Comparison of ENCODE assay signal across 21 cellular contexts in genomic region chr3:17515445-17516227, GRCh38.
"Had no signal": no experiment of that assay in that cellular context is flagged by ENCODE, and none has a peak within 500 bp of the region (broad histone marks: within the 10 kb centered on the region; RNA-seq: fewer than 3 reads in every experiment).

No MANE protein-coding gene starts in this region.

- H3K36me3 Mint-ChIP-seq: activated naive CD4-positive, alpha-beta T cell treated with anti-CD3 and anti-CD28 coated beads, Interleukin-2, amount 10 ng/mL, durations not matched to agents 7 days and 5 days had no signal

- H3K27me3 Mint-ChIP-seq: activated naive CD4-positive, alpha-beta T cell treated with anti-CD3 and anti-CD28 coated beads, Interleukin-2, amount 10 ng/mL, durations not matched to agents 7 days and 5 days; activated naive CD8-positive, alpha-beta T cell treated with anti-CD3 and anti-CD28 coated beads, Interleukin-2, amount 50 U/mL, for 24 hours; dendritic cell treated with granulocyte-macrophage colony-stimulating factor and Interleukin-4, amounts not matched to agents 40 ng/mL and 50 ng/mL, for 4 days; stimulated activated memory B cell treated with anti-CD40 and anti-IgM and Interleukin-4, amounts not matched to agents 10 μg/mL and 1 μg/mL and 100 μg/mL, for 72 hours had no signal

- FAIRE-seq: endothelial cell of umbilical vein had no signal

- H3K4me1 Mint-ChIP-seq: activated naive CD4-positive, alpha-beta T cell treated with anti-CD3 and anti-CD28 coated beads, Interleukin-2, amount 10 ng/mL, durations not matched to agents 7 days and 5 days; nephron had no signal

- H3K9me3 ChIP-seq: esophagus muscularis mucosa, left lung, spleen had no signal

- H3K27ac Mint-ChIP-seq: activated naive CD4-positive, alpha-beta T cell treated with anti-CD3 and anti-CD28 coated beads, Interleukin-2, amount 10 ng/mL, durations not matched to agents 7 days and 5 days; activated naive CD8-positive, alpha-beta T cell treated with anti-CD3 and anti-CD28 coated beads, Interleukin-2, amount 50 U/mL, for 24 hours; dendritic cell treated with granulocyte-macrophage colony-stimulating factor and Interleukin-4, amounts not matched to agents 40 ng/mL and 50 ng/mL, for 4 days; nephron; stimulated activated memory B cell treated with anti-CD40 and anti-IgM and Interleukin-4, amounts not matched to agents 10 μg/mL and 1 μg/mL and 100 μg/mL, for 72 hours had no signal

- H3K9me3 Mint-ChIP-seq: activated naive CD4-positive, alpha-beta T cell treated with anti-CD3 and anti-CD28 coated beads, Interleukin-2, amount 10 ng/mL, durations not matched to agents 7 days and 5 days; activated naive CD8-positive, alpha-beta T cell treated with anti-CD3 and anti-CD28 coated beads, Interleukin-2, amount 50 U/mL, for 24 hours; dendritic cell treated with granulocyte-macrophage colony-stimulating factor and Interleukin-4, amounts not matched to agents 40 ng/mL and 50 ng/mL, for 4 days; nephron; stimulated activated memory B cell treated with anti-CD40 and anti-IgM and Interleukin-4, amounts not matched to agents 10 μg/mL and 1 μg/mL and 100 μg/mL, for 72 hours had no signal

- DNase-seq: activated CD8-positive, alpha-beta memory T cell treated with anti-CD3 and anti-CD28 coated beads for 24 hours; activated CD8-positive, alpha-beta memory T cell treated with anti-CD3 and anti-CD28 coated beads, Interleukin-2, amount 50 U/mL, for 48 hours; activated effector memory CD4-positive, alpha-beta T cell treated with Interleukin-2 at 50 U/mL for 16 hours; activated naive CD4-positive, alpha-beta T cell treated with anti-CD3 and anti-CD28 coated beads, Interleukin-2, amount 10 ng/mL, durations not matched to agents 7 days and 5 days; activated naive CD8-positive, alpha-beta T cell treated with anti-CD3 and anti-CD28 coated beads, Interleukin-2, amount 50 U/mL, for 24 hours; activated T-cell treated with anti-CD3 and anti-CD28 coated beads, Interleukin-2, amount 50 U/mL, for 48 hours; effector CD8-positive, alpha-beta T cell; foreskin keratinocyte; glutamatergic neuron; hypothalamus; left lung; midbrain; spleen; stimulated activated CD4-positive, alpha-beta T cell treated with anti-CD3 and anti-CD28 coated beads, Interleukin-4, amount 100 ng/mL, for 4 hours; T1000 had no signal

- H3K4me1 ChIP-seq: foreskin keratinocyte had no signal

- H3K27ac ChIP-seq: esophagus muscularis mucosa, foreskin keratinocyte, left lung, spleen had no signal

- ATAC-seq: activated CD4-positive, CD25-positive, alpha-beta regulatory T cell treated with anti-CD3 and anti-CD28 coated beads, Interleukin-2, amount 50 U/mL, for 24 hours; activated naive CD8-positive, alpha-beta T cell treated with anti-CD3 and anti-CD28 coated beads, Interleukin-2, amount 50 U/mL, for 24 hours; foreskin keratinocyte; left lung; stimulated activated memory B cell treated with anti-CD40 and anti-IgM and Interleukin-4, amounts not matched to agents 10 μg/mL and 1 μg/mL and 100 μg/mL, for 72 hours had no signal

- H3K4me3 ChIP-seq: esophagus muscularis mucosa, left lung, spleen had no signal

- H3K4me3 Mint-ChIP-seq: activated naive CD4-positive, alpha-beta T cell treated with anti-CD3 and anti-CD28 coated beads, Interleukin-2, amount 10 ng/mL, durations not matched to agents 7 days and 5 days; activated naive CD8-positive, alpha-beta T cell treated with anti-CD3 and anti-CD28 coated beads, Interleukin-2, amount 50 U/mL, for 24 hours; dendritic cell treated with granulocyte-macrophage colony-stimulating factor and Interleukin-4, amounts not matched to agents 40 ng/mL and 50 ng/mL, for 4 days; nephron; stimulated activated memory B cell treated with anti-CD40 and anti-IgM and Interleukin-4, amounts not matched to agents 10 μg/mL and 1 μg/mL and 100 μg/mL, for 72 hours had no signal
